35 cellular contexts compared by ENCODE assay signal in genomic region chr4:97110506-97110905, GRCh38.
"Had no signal": no experiment of that assay in that cellular context is flagged by ENCODE, and none has a peak within 500 bp of the region (broad histone marks: within the 10 kb centered on the region; RNA-seq: fewer than 3 reads in every experiment).

No MANE protein-coding gene starts in this region.

- H3K27me3 ChIP-seq: MG63 had no signal

- H3K9me3 ChIP-seq: MG63 had no signal

- H3K36me3 ChIP-seq: MG63 had no signal

- DNase-seq: Kasumi-1, MG63, MM.1S, MV-4-11, NCI-H1048, NCI-H1092, NCI-H1092 treated with DMSO at 0.1 percent for 48 hours, NCI-H1105, NCI-H1105 treated with DMSO at 0.1 percent for 48 hours, NCI-H1417, NCI-H1417 treated with DMSO at 0.1 percent for 48 hours, NCI-H1436, NCI-H1436 treated with DMSO at 0.1 percent for 48 hours, NCI-H146, NCI-H1694, NCI-H1694 treated with DMSO at 0.1 percent for 48 hours, NCI-H187, NCI-H187 treated with DMSO at 0.1 percent for 48 hours, NCI-H1930, NCI-H2029, NCI-H2029 treated with DMSO at 0.1 percent for 48 hours, NCI-H2081, NCI-H2081 treated with DMSO at 0.1 percent for 48 hours, NCI-H2107, NCI-H2171, NCI-H2171 treated with DMSO at 0.1 percent for 48 hours, NCI-H2227 treated with DMSO at 0.1 percent for 48 hours, NCI-H226, NCI-H345, NCI-H446, NCI-H446 treated with DMSO at 0.1 percent for 48 hours, NCI-H510A, NCI-H510A treated with DMSO at 0.1 percent for 48 hours, NCI-H524, NCI-H524 treated with DMSO at 0.1 percent for 48 hours had no signal

- H3K4me3 ChIP-seq: MG63 had no signal
